12 cellular contexts compared by ENCODE assay signal in genomic region chr3:175274056-175274455, GRCh38.
DNase-seq lines count a peak whose midpoint lies in the region; ATAC-seq and TF ChIP-seq lines count a peak whose summit lies in the region.
"Had no signal": no experiment of that assay in that cellular context is flagged by ENCODE, and none has a peak within 500 bp of the region (broad histone marks: within the 10 kb centered on the region; RNA-seq: fewer than 3 reads in every experiment).

No MANE protein-coding gene starts in this region.

- ATAC-seq in GM19395 (IDR thresholded peaks at IDR 0.05; ENCODE audit: unreplicated experiment) (peak; percentile 65), HG03354 (IDR thresholded peaks at IDR 0.05; ENCODE audit: poor library complexity, severe bottlenecking, unreplicated experiment) (peak; percentile 50)

- DNase-seq in GM12864 (ENCODE audit: low read depth): peak; percentile 25
- DNase-seq in SHP77 treated with DMSO at 0.1 percent for 48 hours (lab: John Stamatoyannopoulos, UW): peak; percentile 81
- no peak for DNase-seq in amniotic stem cell (lab: John Stamatoyannopoulos, UW)
- no peak for DNase-seq in KG1 (lab: John Stamatoyannopoulos, UW)
- DNase-seq in NCI-H2227 (lab: John Stamatoyannopoulos, UW; ENCODE audit: unreplicated experiment): no peak
- DNase-seq in NCI-H2196 treated with DMSO at 0.1 percent for 48 hours (lab: John Stamatoyannopoulos, UW; ENCODE audit: unreplicated experiment): no peak
- DNase-seq: activated CD4-positive, CD25-positive, alpha-beta regulatory T cell treated with anti-CD3 and anti-CD28 coated beads, Interleukin-2, amount 50 U/mL, for 72 hours; CD4-positive, alpha-beta T cell; hypothalamus had no signal

- no peak overlapping the region for H3K4me3 ChIP-seq in GM12864 (ENCODE audit: low read depth, low read length)
- H3K4me3 ChIP-seq: tibial nerve had no signal

- TF ChIP-seq CTCF in GM12864 (IDR thresholded peaks at IDR 0.05; ENCODE audit: low read depth, low read length, missing control alignments): no peak

Comparison
In these comparisons a context has a peak if more than half of its experiments do, and no peak if none do; other contexts are left out.
1. DNase-seq: peak in GM12864 (single experiment) and SHP77 treated with DMSO at 0.1 percent for 48 hours (single experiment); none in amniotic stem cell (single experiment), KG1 (single experiment), NCI-H2227 (single experiment) and NCI-H2196 treated with DMSO at 0.1 percent for 48 hours (single experiment).